20 cellular contexts compared by ENCODE assay signal in the genomic region with DNA sequence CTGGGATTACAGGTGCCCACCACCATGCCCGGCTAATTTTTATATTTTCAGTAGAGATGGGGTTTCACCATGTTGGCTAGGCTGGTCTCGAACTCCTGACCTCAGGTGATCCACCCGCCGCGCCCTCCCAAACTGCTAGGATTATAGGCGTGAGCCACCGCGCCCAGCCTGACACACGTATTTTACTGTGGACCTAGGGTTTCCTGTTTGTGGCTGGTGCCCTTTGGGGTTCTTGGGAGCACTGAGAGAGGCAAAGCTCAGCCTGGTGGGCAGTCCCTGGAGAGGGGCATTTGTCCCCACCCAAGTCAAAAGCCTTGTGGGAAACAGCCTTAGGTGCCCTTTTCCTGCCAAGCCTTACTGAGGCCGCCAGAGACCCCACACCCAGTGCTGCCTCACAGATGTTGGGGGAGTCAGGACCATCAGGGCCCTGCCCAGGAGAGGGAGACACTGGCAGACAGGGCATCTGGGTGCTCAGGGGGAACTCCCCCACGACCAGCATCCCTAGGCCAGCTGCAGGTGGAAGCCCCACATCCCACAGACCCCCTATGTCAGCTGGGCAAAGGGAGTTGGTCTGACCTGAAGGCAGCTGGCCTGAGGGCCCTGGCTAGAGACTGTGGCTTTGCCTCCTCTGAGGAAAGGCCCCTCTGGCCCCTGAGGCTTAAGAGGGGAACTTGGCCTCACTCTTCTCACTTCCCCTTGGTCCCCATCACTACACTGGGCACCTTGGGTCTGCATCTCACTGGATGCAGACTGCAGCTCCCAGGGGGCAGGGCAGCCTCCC. TPM values are rescaled to one million over a fixed set of nuclear protein-coding genes. Genes with fewer than 3 reads are reported as not detected.
"Had no signal": no experiment of that assay in that cellular context is flagged by ENCODE, and none has a peak within 500 bp of the region (broad histone marks: within the 10 kb centered on the region; RNA-seq: fewer than 3 reads in every experiment).

No MANE protein-coding gene starts in this region.

- H3K27ac ChIP-seq: ascending aorta, brain microvascular endothelial cell, parathyroid adenoma, sigmoid colon, upper lobe of left lung, VCaP had no signal

- H3K9ac ChIP-seq: parathyroid adenoma had no signal

- H3K4me1 ChIP-seq: upper lobe of left lung had no signal

- H3K4me3 ChIP-seq: ascending aorta, sigmoid colon, smooth muscle cell, upper lobe of left lung had no signal

- DNase-seq: activated CD4-positive, alpha-beta T cell treated with anti-CD3 and anti-CD28 coated beads, Interleukin-2, amount 50 U/mL, for 1 hour; activated CD4-positive, CD25-positive, alpha-beta regulatory T cell treated with anti-CD3 and anti-CD28 coated beads, Interleukin-2, amount 50 U/mL, for 72 hours; activated CD8-positive, alpha-beta T cell treated with anti-CD3 and anti-CD28 coated beads, Interleukin-2, amount 10 ng/mL, durations not matched to agents 7 days and 5 days; activated gamma-delta T cell treated with Interleukin-2 at 50 U/mL for 16 hours; activated T-cell treated with anti-CD3 and anti-CD28 coated beads, Interleukin-2, amount 50 U/mL, for 1 hour; brain microvascular endothelial cell; central memory CD4-positive, alpha-beta T cell; effector memory CD4-positive, alpha-beta T cell; foreskin melanocyte; left cardiac atrium; mesenchymal stem cell; sigmoid colon; stimulated activated CD4-positive, alpha-beta T cell treated with anti-CD3 and anti-CD28 coated beads, Interleukin-4, amount 100 ng/mL, for 1 hour; stimulated activated naive CD8-positive, alpha-beta T cell treated with anti-CD3 and anti-CD28 coated beads, Interleukin-15, Interleukin-2, amounts not matched to agents 100 U/mL and 50 U/mL, for 24 hours had no signal

- H3K36me3 ChIP-seq: brain microvascular endothelial cell had no signal

- ATAC-seq: activated CD8-positive, alpha-beta T cell treated with anti-CD3 and anti-CD28 coated beads, Interleukin-2, amount 10 ng/mL, durations not matched to agents 7 days and 5 days; activated naive CD4-positive, alpha-beta T cell treated with anti-CD3 and anti-CD28 coated beads, Interleukin-2, amount 50 U/mL, for 72 hours; left cardiac atrium; stimulated activated naive CD8-positive, alpha-beta T cell treated with anti-CD3 and anti-CD28 coated beads, Interleukin-15, Interleukin-2, amounts not matched to agents 100 U/mL and 50 U/mL, for 24 hours had no signal

- H3K4me2 ChIP-seq: smooth muscle cell had no signal

- H3K9me3 ChIP-seq: ascending aorta, sigmoid colon, upper lobe of left lung had no signal

- H3K27me3 ChIP-seq: ascending aorta, brain microvascular endothelial cell, sigmoid colon, upper lobe of left lung had no signal

RNA-seq across cellular contexts. Expression of a gene that starts 59.3 kb away (rescaled TPM):
- total RNA-seq: ascending aorta had no signal
